ENCODE assay signal across 22 cellular contexts in the genomic region with DNA sequence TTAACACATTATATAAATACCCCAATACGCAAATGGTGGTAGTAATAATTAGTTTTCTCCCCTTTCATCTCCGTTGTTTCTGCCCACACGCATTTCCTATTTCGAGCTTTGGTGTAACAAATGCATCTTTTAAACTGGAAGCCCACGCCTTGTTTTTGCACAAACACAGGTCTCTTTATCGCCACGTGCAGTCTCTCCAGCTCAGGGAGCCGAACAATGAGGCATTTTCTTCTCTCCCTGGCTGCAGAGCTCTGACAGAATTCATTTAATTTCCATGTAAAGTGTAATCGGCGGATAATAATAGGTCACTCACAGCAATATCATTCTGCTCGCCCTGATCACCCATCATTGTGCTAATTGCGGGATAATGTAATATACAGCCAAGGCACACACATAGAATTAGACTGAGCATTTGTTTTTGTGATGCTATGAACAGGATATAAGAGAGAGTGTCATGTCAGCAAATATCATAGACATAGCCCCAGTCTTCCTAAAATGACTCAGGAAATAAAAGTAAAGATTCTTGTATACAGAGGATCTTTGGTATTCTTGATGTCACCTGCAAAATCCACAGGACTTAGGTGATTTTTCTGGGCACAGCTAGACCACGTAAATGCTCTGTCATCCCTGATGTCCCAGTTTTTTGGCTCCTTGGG.
DNase-seq lines count a peak whose midpoint lies in the region; ATAC-seq lines count a peak whose summit lies in the region.
"Had no signal": no experiment of that assay in that cellular context is flagged by ENCODE, and none has a peak within 500 bp of the region (broad histone marks: within the 10 kb centered on the region; RNA-seq: fewer than 3 reads in every experiment).

No MANE protein-coding gene starts in this region.

- DNase-seq in C1 segment of cervical spinal cord (lab: John Stamatoyannopoulos, UW) = peak in 8 of 14 donors; percentile 0 to 44 (median 18)
- DNase-seq in NCI-H748 treated with DMSO at 0.1 percent for 48 hours (lab: John Stamatoyannopoulos, UW) = peak; percentile 15
- peak; percentile 72 for DNase-seq in globus pallidus (ENCODE audit: low spot score)
- DNase-seq in putamen (ENCODE audit: low spot score) = peak; percentile 37
- DNase-seq in dedifferentiated amniotic fluid mesenchymal stem cell (ENCODE audit: extremely low spot score) = no peak
- DNase-seq in KBM-7 = no peak
- DNase-seq: ACHN; activated CD4-positive, alpha-beta T cell treated with anti-CD3 and anti-CD28 coated beads for 4 hours; amniotic stem cell; DMS153; left ventricle myocardium superior; MV-4-11; naive B cell; NCI-H146; NCI-H226; NCI-H82; RPMI8226; SJCRH30; stimulated activated naive CD4-positive, alpha-beta T cell treated with Interleukin-2 at 50 U/mL for 16 hours; T1000; WERI-Rb-1 had no signal

- no peak for ATAC-seq in HG03571 (IDR thresholded peaks at IDR 0.05; ENCODE audit: unreplicated experiment)
- ATAC-seq: left ventricle myocardium superior had no signal

- in situ Hi-C loops in KBM-7 (cut with MboI; ENCODE audit: low pct_unique_long_range_greater_than_20kb, low sequenced_read_pairs) = no loop called here

Comparison
In these comparisons a context has a peak if more than half of its experiments do, and no peak if none do; other contexts are left out.
1. DNase-seq: peak in C1 segment of cervical spinal cord (8 of 14), NCI-H748 treated with DMSO at 0.1 percent for 48 hours (single experiment), globus pallidus (single experiment) and putamen (single experiment); none in dedifferentiated amniotic fluid mesenchymal stem cell (single experiment) and KBM-7 (single experiment).